Comparison of ENCODE assay signal across 20 cellular contexts in the genomic region with DNA sequence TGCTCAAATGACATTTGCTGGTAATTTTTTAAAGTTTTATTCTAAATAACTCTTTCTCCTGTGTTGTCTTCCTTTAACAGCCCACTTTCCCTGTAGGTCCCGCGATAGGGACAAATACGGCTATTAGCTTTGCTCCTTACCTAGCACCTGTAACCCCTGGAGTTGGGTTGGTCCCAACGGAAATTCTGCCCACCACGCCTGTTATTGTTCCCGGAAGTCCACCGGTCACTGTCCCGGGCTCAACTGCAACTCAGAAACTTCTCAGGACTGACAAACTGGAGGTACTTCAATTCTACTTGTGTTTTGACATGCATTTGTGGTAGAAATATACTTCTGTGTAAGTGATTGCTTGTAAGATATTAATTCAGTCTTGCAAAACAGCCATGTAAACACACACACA.
"Had no signal": no experiment of that assay in that cellular context is flagged by ENCODE, and none has a peak within 500 bp of the region (broad histone marks: within the 10 kb centered on the region; RNA-seq: fewer than 3 reads in every experiment).

No MANE protein-coding gene starts in this region.

- H3K27me3 Mint-ChIP-seq: activated CD4-positive, alpha-beta memory T cell treated with anti-CD3 and anti-CD28 coated beads, Interleukin-2, amount 10 ng/mL, durations not matched to agents 7 days and 5 days; activated naive CD8-positive, alpha-beta T cell treated with anti-CD3 and anti-CD28 coated beads, Interleukin-2, amount 50 U/mL, for 24 hours; T-cell had no signal

- H3K27ac ChIP-seq: colonic mucosa, prostate gland, SK-N-MC, VCaP had no signal

- H3K36me3 ChIP-seq: colonic mucosa, prostate gland had no signal

- H3K9me3 ChIP-seq: ascending aorta, colonic mucosa, prostate gland, right lobe of liver, stomach, tibial artery had no signal

- H3K4me3 ChIP-seq: ascending aorta, colonic mucosa, lung, prostate gland, right lobe of liver, SK-N-MC, stomach, tibial artery had no signal

- H3K4me1 ChIP-seq: colonic mucosa, prostate gland had no signal

- H3K27me3 ChIP-seq: ascending aorta, colonic mucosa, right lobe of liver, stomach, tibial artery had no signal

- H3K4me3 Mint-ChIP-seq: activated CD4-positive, alpha-beta memory T cell treated with anti-CD3 and anti-CD28 coated beads, Interleukin-2, amount 10 ng/mL, durations not matched to agents 7 days and 5 days; activated naive CD8-positive, alpha-beta T cell treated with anti-CD3 and anti-CD28 coated beads, Interleukin-2, amount 50 U/mL, for 24 hours; endodermal cell; immature natural killer cell; natural killer cell; T-cell had no signal

- H3K4me1 Mint-ChIP-seq: natural killer cell had no signal

- H3K36me3 Mint-ChIP-seq: natural killer cell had no signal

- ATAC-seq: activated naive CD8-positive, alpha-beta T cell treated with anti-CD3 and anti-CD28 coated beads, Interleukin-2, amount 50 U/mL, for 24 hours; esophagus mucosa; natural killer cell; T-cell had no signal

- H3K27ac Mint-ChIP-seq: activated CD4-positive, alpha-beta memory T cell treated with anti-CD3 and anti-CD28 coated beads, Interleukin-2, amount 10 ng/mL, durations not matched to agents 7 days and 5 days; activated naive CD8-positive, alpha-beta T cell treated with anti-CD3 and anti-CD28 coated beads, Interleukin-2, amount 50 U/mL, for 24 hours; endodermal cell; natural killer cell had no signal

- DNase-seq: activated CD4-positive, alpha-beta memory T cell treated with anti-CD3 and anti-CD28 coated beads, Interleukin-2, amount 10 ng/mL, durations not matched to agents 7 days and 5 days; activated CD8-positive, alpha-beta memory T cell treated with anti-CD3 and anti-CD28 coated beads, Interleukin-2, amount 50 U/mL, for 48 hours; activated naive CD4-positive, alpha-beta T cell treated with Interleukin-2 at 50 U/mL for 16 hours; activated naive CD8-positive, alpha-beta T cell treated with anti-CD3 and anti-CD28 coated beads, Interleukin-2, amount 50 U/mL, for 24 hours; colonic mucosa; endodermal cell; immature natural killer cell; natural killer cell; right lobe of liver; stimulated activated CD4-positive, alpha-beta T cell treated with anti-CD3 and anti-CD28 coated beads, Interleukin-12 subunit alpha, Interleukin-12 subunit beta, amount 100 ng/mL, for 4 hours; stimulated activated CD4-positive, alpha-beta T cell treated with anti-CD3 and anti-CD28 coated beads, Interleukin-4, amount 100 ng/mL, for 4 hours; stomach; T-cell; tibial artery had no signal
